Comparison of ENCODE assay signal across 17 cellular contexts in genomic region chr13:38577048-38577447, GRCh38.
DNase-seq lines count a peak whose midpoint lies in the region; TF ChIP-seq lines count a peak whose summit lies in the region.
"Had no signal": no experiment of that assay in that cellular context is flagged by ENCODE, and none has a peak within 500 bp of the region (broad histone marks: within the 10 kb centered on the region; RNA-seq: fewer than 3 reads in every experiment).

No MANE protein-coding gene starts in this region.

- no peaks in the 10 kb centered on the region for H3K9me3 ChIP-seq in fibroblast of lung (ENCODE audit: control insufficient read depth, insufficient read depth, low read depth, low read length)

- DNase-seq in GM03348 (ENCODE audit: low spot score): peak; percentile 5
- DNase-seq in M059J (ENCODE audit: low read depth): peak; percentile 17
- DNase-seq in fibroblast of lung (ENCODE audit: low read depth in 2 of 2): peak; percentile 3 to 14
- peak; percentile 42 for DNase-seq in myocyte (ENCODE audit: low read depth)
- DNase-seq in HEK293T (ENCODE audit: extremely low spot score): no peak
- no peak for DNase-seq in effector CD4-positive, alpha-beta T cell
- no peak for DNase-seq in kidney tubule cell (ENCODE audit: low spot score)
- DNase-seq: activated CD4-positive, alpha-beta T cell treated with anti-CD3 and anti-CD28 coated beads for 1 hour; DND-41; effector memory CD8-positive, alpha-beta T cell; kidney glomerular epithelial cell; naive B cell; NCI-H1092; PC-9; stimulated activated CD4-positive, alpha-beta T cell treated with anti-CD3 and anti-CD28 coated beads, Interleukin-15, amount 100 ng/mL, for 24 hours; substantia nigra had no signal

- no peak overlapping the region for H3K27ac ChIP-seq in fibroblast of lung (ENCODE audit: insufficient read depth, low read length)
- H3K27ac ChIP-seq: C4-2B, PC-9 had no signal

- no peak overlapping the region for H3K4me3 ChIP-seq in fibroblast of lung (replicated peaks in 1 of 4; ENCODE audit: control extremely low read depth in 1 of 4, insufficient read depth in 1 of 4, low read depth in 3 of 4, low read length in 4 of 4)
- H3K4me3 ChIP-seq: PC-9 had no signal

- no peaks in the 10 kb centered on the region for H3K79me2 ChIP-seq in fibroblast of lung (ENCODE audit: control insufficient read depth, insufficient read depth, low read length)

- no peaks in the 10 kb centered on the region for H3K27me3 ChIP-seq in fibroblast of lung (ENCODE audit: control insufficient read depth, insufficient read depth, low read length)

- H3K36me3 ChIP-seq in fibroblast of lung (ENCODE audit: control insufficient read depth, insufficient read depth, low read length): no peaks in the 10 kb centered on the region

- H3K4me2 ChIP-seq in fibroblast of lung (ENCODE audit: extremely low read depth, insufficient read depth, low read length): no peak overlapping the region
- H3K4me2 ChIP-seq: PC-9 had no signal

- no peaks in the 10 kb centered on the region for H3K4me1 ChIP-seq in fibroblast of lung (ENCODE audit: control insufficient read depth, extremely low read depth, insufficient read depth, low read length)

- POLR2A ChIA-PET in HEK293T (lab: Yijun Ruan, JAX): no interaction called here

- H3K9ac ChIP-seq in fibroblast of lung (ENCODE audit: insufficient read depth, low read length): no peak overlapping the region

- no peak for TF ChIP-seq CTCF in fibroblast of lung (conservative IDR thresholded peaks at IDR 0.05 in 1 of 2, IDR thresholded peaks at IDR 0.05 in 1 of 2; ENCODE audit: low read depth in 1 of 2, low read length in 2 of 2)

- CTCF ChIA-PET in HEK293T (lab: Yijun Ruan, JAX): interaction anchor here (0.6 kb wide), 1 partner anchor 443 kb away, joined by 4 read pairs; no protein-coding TSS in a partner anchor

- H4K20me1 ChIP-seq in fibroblast of lung (ENCODE audit: control insufficient read depth, extremely low read depth, insufficient read depth, low read length): no peaks in the 10 kb centered on the region

- no peak overlapping the region for H2AFZ ChIP-seq in fibroblast of lung (ENCODE audit: low read length)
- H2AFZ ChIP-seq: PC-9 had no signal

TF ChIP-seq in HEK293T, 16 proteins besides CTCF, POLR2A, EP300 and RAD21:
- TF ChIP-seq ELF4 (IDR thresholded peaks at IDR 0.05) (no peak), TARDBP (IDR thresholded peaks at IDR 0.05) (no peak), L3MBTL2 (conservative IDR thresholded peaks at IDR 0.05) (no peak), FOXM1 (IDR thresholded peaks at IDR 0.05; ENCODE audit: borderline replicate concordance) (no peak), ARNT (IDR thresholded peaks at IDR 0.05) (no peak), CTBP1 (IDR thresholded peaks at IDR 0.05; ENCODE audit: borderline replicate concordance) (no peak), NFRKB (IDR thresholded peaks at IDR 0.05) (no peak), FOXK2 (IDR thresholded peaks at IDR 0.05) (no peak), HDGF (IDR thresholded peaks at IDR 0.05; ENCODE audit: borderline replicate concordance) (no peak), BHLHE40 (IDR thresholded peaks at IDR 0.05; ENCODE audit: borderline replicate concordance) (no peak), FOXA1 (IDR thresholded peaks at IDR 0.05) (no peak), PKNOX1 (IDR thresholded peaks at IDR 0.05) (no peak), LEF1 (IDR thresholded peaks at IDR 0.05; ENCODE audit: borderline replicate concordance) (no peak), ZNF384 (IDR thresholded peaks at IDR 0.05) (no peak), SP1 (IDR thresholded peaks at IDR 0.05) (no peak), SUZ12 (IDR thresholded peaks at IDR 0.05) (no peak)

Comparison
In these comparisons a context has a peak if more than half of its experiments do, and no peak if none do; other contexts are left out.
1. DNase-seq: peak in GM03348 (single experiment), M059J (single experiment), fibroblast of lung (2 of 2) and myocyte (single experiment); none in HEK293T (single experiment), effector CD4-positive, alpha-beta T cell (single experiment) and kidney tubule cell (single experiment).